In genomic region chr3:39378092-39378491, GRCh38 we compare ENCODE assay signal across 9 cellular contexts. TPM values are rescaled to one million over a fixed set of nuclear protein-coding genes. Genes with fewer than 3 reads are reported as not detected.
DNase-seq lines count a peak whose midpoint lies in the region; ATAC-seq and TF ChIP-seq lines count a peak whose summit lies in the region.
"Had no signal": no experiment of that assay in that cellular context is flagged by ENCODE, and none has a peak within 500 bp of the region (broad histone marks: within the 10 kb centered on the region; RNA-seq: fewer than 3 reads in every experiment).

No MANE protein-coding gene starts in this region.

- H3K4me1 ChIP-seq in thymus (ENCODE audit: control insufficient read depth, insufficient read depth, low read length) = peaks cover 25% of the 10 kb centered on the region

- DNase-seq in SK-MEL-5 (ENCODE audit: low read depth, low spot score) (peak; percentile 58), MCF 10A (ENCODE audit: unreplicated experiment) (peak; percentile 67), medulla oblongata (ENCODE audit: extremely low spot score) (peak; percentile 24), COLO668 (lab: John Stamatoyannopoulos, UW; ENCODE audit: unreplicated experiment) (no peak)

- ATAC-seq in HG02759 (IDR thresholded peaks at IDR 0.05; ENCODE audit: unreplicated experiment) = peak; percentile 78
- no peak for ATAC-seq in GM18520 (IDR thresholded peaks at IDR 0.05; ENCODE audit: unreplicated experiment)

- H3K36me3 Mint-ChIP-seq in MCF 10A (ENCODE audit: insufficient read depth, unreplicated experiment) = no peaks in the 10 kb centered on the region
- H3K36me3 Mint-ChIP-seq: activated naive CD4-positive, alpha-beta T cell treated with anti-CD3 and anti-CD28 coated beads, Interleukin-2, amount 50 U/mL, for 24 hours had no signal

- no peaks in the 10 kb centered on the region for H3K27me3 ChIP-seq in thymus (ENCODE audit: control insufficient read depth, insufficient read depth)

- no peaks in the 10 kb centered on the region for H3K9me3 Mint-ChIP-seq in MCF 10A (ENCODE audit: unreplicated experiment)
- H3K9me3 Mint-ChIP-seq: activated naive CD4-positive, alpha-beta T cell treated with anti-CD3 and anti-CD28 coated beads, Interleukin-2, amount 50 U/mL, for 24 hours had no signal

- POLR2A ChIA-PET in MCF 10A (lab: Yijun Ruan, JAX) = interaction anchor here (1.1 kb wide), 1 partner anchor 186 kb away, joined by 3 read pairs; the partner anchor contains the start of gene XIRP1

- no peak overlapping the region for H3K27ac Mint-ChIP-seq in MCF 10A (ENCODE audit: low read depth, unreplicated experiment)
- H3K27ac Mint-ChIP-seq: activated naive CD4-positive, alpha-beta T cell treated with anti-CD3 and anti-CD28 coated beads, Interleukin-2, amount 50 U/mL, for 24 hours had no signal

- H3K4me1 Mint-ChIP-seq in MCF 10A (ENCODE audit: insufficient read depth, unreplicated experiment) = peaks cover 2% of the 10 kb centered on the region

- no peak overlapping the region for H3K4me3 Mint-ChIP-seq in MCF 10A (ENCODE audit: unreplicated experiment)
- H3K4me3 Mint-ChIP-seq: activated naive CD4-positive, alpha-beta T cell treated with anti-CD3 and anti-CD28 coated beads, Interleukin-2, amount 50 U/mL, for 24 hours had no signal

- no peaks in the 10 kb centered on the region for H3K27me3 Mint-ChIP-seq in MCF 10A (ENCODE audit: insufficient read depth, unreplicated experiment)
- H3K27me3 Mint-ChIP-seq: activated naive CD4-positive, alpha-beta T cell treated with anti-CD3 and anti-CD28 coated beads, Interleukin-2, amount 50 U/mL, for 24 hours had no signal

- no peaks in the 10 kb centered on the region for H3K36me3 ChIP-seq in thymus (ENCODE audit: control insufficient read depth, insufficient read depth)

- TF ChIP-seq CTCF in GM12872 (IDR thresholded peaks at IDR 0.05; ENCODE audit: insufficient read depth, low read depth, low read length) (peak; percentile 89), MCF 10A (IDR thresholded peaks at IDR 0.05; ENCODE audit: unreplicated experiment) (peak; percentile 77)

- peak overlapping the region; percentile 3 for H3K27ac ChIP-seq in thymus (ENCODE audit: low read depth)

- in situ Hi-C loops in SK-MEL-5 (cut with HindIII; ENCODE audit: low pct_unique_long_range_greater_than_20kb, low sequenced_read_pairs) = no loop called here

- 47% methylated on average over 4 of the region's 4 CpGs for WGBS in thymus

- intact Hi-C loops in MCF 10A (cut with micrococcal nuclease) = loop anchor here (5.0 kb wide), 1 partner anchor 86 kb away; no protein-coding TSS in a partner anchor

- no peaks in the 10 kb centered on the region for H3K9me3 ChIP-seq in thymus (ENCODE audit: control insufficient read depth)

- BruUV-seq in MCF 10A (replicated peaks; lab: Mats Ljungman, UMichigan) = no TSS peak

- CTCF ChIA-PET in MCF 10A (lab: Yijun Ruan, JAX) = interaction anchor here (0.6 to 10.8 kb wide), 26 partner anchors 8 to 284 kb away, joined by 3 to 83 read pairs (median 3); partner anchors contain the start of gene XIRP1

- no peak overlapping the region for H3K4me3 ChIP-seq in thymus (ENCODE audit: low read length)

RNA-seq across cellular contexts. Expression of gene SLC25A38, which starts 5.1 kb away (rescaled TPM):
- 17.7 and 22.7 TPM in 2 replicates for total RNA-seq in SK-MEL-5 (2014; rRNA removed; shearing (Covaris generic))
- polyA plus RNA-seq in SK-MEL-5 (2015; cell fraction: cytosol; rRNA removed) = 32.0 and 32.6 TPM in 2 replicates
- 35.9 and 39.9 TPM in 2 replicates for polyA plus RNA-seq in SK-MEL-5 (2015; cell fraction: nucleus; rRNA removed)
- total RNA-seq in MCF 10A (2022) = 37.6 and 45.9 TPM in 2 replicates
- 39.6 TPM for polyA plus RNA-seq in thymus

RNA-seq across cellular contexts. Expression of gene RPSA, which starts 28.4 kb away (rescaled TPM):
- total RNA-seq in SK-MEL-5 (2014; rRNA removed; shearing (Covaris generic)) = 1,987 and 2,436 TPM in 2 replicates
- polyA plus RNA-seq in SK-MEL-5 (2015; cell fraction: cytosol; rRNA removed) = 1,710 and 1,769 TPM in 2 replicates
- 696 and 732 TPM in 2 replicates for polyA plus RNA-seq in SK-MEL-5 (2015; cell fraction: nucleus; rRNA removed)
- total RNA-seq in MCF 10A (2022) = 1,984 and 2,115 TPM in 2 replicates
- 1,490 TPM for polyA plus RNA-seq in thymus

RNA-seq across cellular contexts. Expression of gene CCR8, which starts 48.6 kb away (rescaled TPM):
- not detected in 2 replicates for total RNA-seq in SK-MEL-5 (2014; rRNA removed; shearing (Covaris generic))
- polyA plus RNA-seq in SK-MEL-5 (2015; cell fraction: cytosol; rRNA removed) = not detected in 2 replicates
- polyA plus RNA-seq in SK-MEL-5 (2015; cell fraction: nucleus; rRNA removed) = not detected in 2 replicates
- not detected in 2 replicates for total RNA-seq in MCF 10A (2022)
- 2.1 TPM for polyA plus RNA-seq in thymus
